ENCODE assay signal across 12 cellular contexts in genomic region chr14:81187832-81188522, GRCh38.
A peak's percentile ranks its signal among the peaks of the same experiment; 100 is the strongest.
DNase-seq lines count a peak whose midpoint lies in the region; ATAC-seq lines count a peak whose summit lies in the region.
"Had no signal": no experiment of that assay in that cellular context is flagged by ENCODE, and none has a peak within 500 bp of the region (broad histone marks: within the 10 kb centered on the region; RNA-seq: fewer than 3 reads in every experiment).

No MANE protein-coding gene starts in this region.

- DNase-seq in stimulated activated naive CD8-positive, alpha-beta T cell treated with anti-CD3 and anti-CD28 coated beads, Interleukin-15, Interleukin-2, amounts not matched to agents 100 U/mL and 50 U/mL, for 24 hours: no peak
- no peak for DNase-seq in ecto neural progenitor cell (ENCODE audit: low spot score)
- no peak for DNase-seq in NCI-H1417 (lab: John Stamatoyannopoulos, UW)
- no peak for DNase-seq in NCI-H128 (lab: John Stamatoyannopoulos, UW; ENCODE audit: unreplicated experiment)
- DNase-seq in OCI-M1 (lab: John Stamatoyannopoulos, UW): no peak
- DNase-seq: activated naive CD4-positive, alpha-beta T cell; dermis blood vessel endothelial cell; GDM1; NCI-H1092 had no signal

- peak overlapping the region; percentile 61 for H3K27ac Mint-ChIP-seq in stimulated activated naive CD8-positive, alpha-beta T cell treated with anti-CD3 and anti-CD28 coated beads, Interleukin-15, Interleukin-2, amounts not matched to agents 100 ng/mL and 50 ng/mL, for 24 hours

- no peak for ATAC-seq in stimulated activated naive CD8-positive, alpha-beta T cell treated with anti-CD3 and anti-CD28 coated beads, Interleukin-15, Interleukin-2, amounts not matched to agents 100 U/mL and 50 U/mL, for 24 hours
- ATAC-seq in HG02678 (IDR thresholded peaks at IDR 0.05; ENCODE audit: unreplicated experiment) (peak; percentile 86), HG03460 (IDR thresholded peaks at IDR 0.05; ENCODE audit: unreplicated experiment) (peak; percentile 89)

- H3K4me3 Mint-ChIP-seq in stimulated activated naive CD8-positive, alpha-beta T cell treated with anti-CD3 and anti-CD28 coated beads, Interleukin-15, Interleukin-2, amounts not matched to agents 100 ng/mL and 50 ng/mL, for 24 hours: no peak overlapping the region

- no peaks in the 10 kb centered on the region for H3K27me3 Mint-ChIP-seq in stimulated activated naive CD8-positive, alpha-beta T cell treated with anti-CD3 and anti-CD28 coated beads, Interleukin-15, Interleukin-2, amounts not matched to agents 100 ng/mL and 50 ng/mL, for 24 hours

- H3K9me3 Mint-ChIP-seq in stimulated activated naive CD8-positive, alpha-beta T cell treated with anti-CD3 and anti-CD28 coated beads, Interleukin-15, Interleukin-2, amounts not matched to agents 100 ng/mL and 50 ng/mL, for 24 hours: no peaks in the 10 kb centered on the region

- H3K36me3 Mint-ChIP-seq in stimulated activated naive CD8-positive, alpha-beta T cell treated with anti-CD3 and anti-CD28 coated beads, Interleukin-15, Interleukin-2, amounts not matched to agents 100 ng/mL and 50 ng/mL, for 24 hours (ENCODE audit: low read depth): peaks cover 63% of the 10 kb centered on the region

- peaks cover 46% of the 10 kb centered on the region for H3K4me1 Mint-ChIP-seq in stimulated activated naive CD8-positive, alpha-beta T cell treated with anti-CD3 and anti-CD28 coated beads, Interleukin-15, Interleukin-2, amounts not matched to agents 100 ng/mL and 50 ng/mL, for 24 hours (ENCODE audit: low read depth)
